In the genomic region with DNA sequence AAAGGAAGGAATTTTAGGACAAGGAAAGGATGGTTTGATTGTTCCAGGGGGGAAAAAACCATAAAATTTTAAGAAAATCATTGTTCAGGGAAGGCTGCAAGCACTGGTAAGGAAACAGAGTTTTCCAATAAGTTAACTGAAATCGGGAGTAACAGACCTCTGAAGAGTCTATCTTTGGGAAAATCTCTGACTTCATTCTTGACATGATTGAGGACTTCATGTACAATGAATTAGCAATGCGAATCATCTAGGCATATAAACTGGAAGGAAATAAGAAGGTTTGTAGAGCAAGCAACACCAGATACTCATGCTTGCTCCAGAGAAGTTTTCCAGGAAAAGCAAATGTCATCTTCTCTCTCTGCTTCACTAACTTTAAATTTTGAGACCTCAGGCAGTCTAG, we compare ENCODE assay signal across 30 cellular contexts. TPM values are rescaled to one million over a fixed set of nuclear protein-coding genes. Genes with fewer than 3 reads are reported as not detected.
DNase-seq lines count a peak whose midpoint lies in the region; ATAC-seq, FAIRE-seq and TF ChIP-seq lines count a peak whose summit lies in the region.
"Had no signal": no experiment of that assay in that cellular context is flagged by ENCODE, and none has a peak within 500 bp of the region (broad histone marks: within the 10 kb centered on the region; RNA-seq: fewer than 3 reads in every experiment).

No MANE protein-coding gene starts in this region.

- no peaks in the 10 kb centered on the region for H3K9me1 ChIP-seq in endothelial cell of umbilical vein (replicated peaks; ENCODE audit: control insufficient read depth, extremely low read depth, insufficient read depth, low read length)

- BruUV-seq in HepG2 (replicated peaks; lab: Mats Ljungman, UMichigan) (no TSS peak), endothelial cell of umbilical vein (replicated peaks; lab: Mats Ljungman, UMichigan) (no TSS peak)

- DNase-seq in HepG2 (ENCODE audit: low spot score) (no peak), right lobe of liver (no peak), RWPE2 (ENCODE audit: low spot score) (no peak), endothelial cell of umbilical vein (ENCODE audit: low read depth, low spot score) (no peak), brain microvascular endothelial cell (no peak), urothelium cell line (ENCODE audit: low spot score) (no peak)
- DNase-seq: activated B cell treated with CpG ODN at 0.5 μM for 24 hours; activated CD4-positive, alpha-beta T cell treated with anti-CD3 and anti-CD28 coated beads, Interleukin-2, amount 50 U/mL, for 1 hour; activated gamma-delta T cell; activated naive CD8-positive, alpha-beta T cell treated with anti-CD3 and anti-CD28 coated beads, Interleukin-2, amount 10 ng/mL, durations not matched to agents 7 days and 5 days; activated T-cell treated with anti-CD3 and anti-CD28 coated beads, Interleukin-2, amount 50 U/mL, for 1 hour; aorta; esophagus squamous epithelium; foreskin keratinocyte; GF-D8; IMR-90; left colon; NCI-H1092 treated with DMSO at 0.1 percent for 48 hours; NCI-H187 treated with DMSO at 0.1 percent for 48 hours; NCI-H2171 treated with DMSO at 0.1 percent for 48 hours; NCI-H510A treated with DMSO at 0.1 percent for 48 hours; stimulated activated CD4-positive, alpha-beta T cell treated with anti-CD3 and anti-CD28 coated beads, Interleukin-1b, Interleukin-23, amount 100 ng/mL, for 48 hours; stimulated activated naive CD8-positive, alpha-beta T cell treated with anti-CD3 and anti-CD28 coated beads, Interleukin-15, Interleukin-2, amounts not matched to agents 100 U/mL and 50 U/mL, for 24 hours; T-cell; upper lobe of right lung had no signal

- CTCF ChIA-PET in HepG2 (lab: Yijun Ruan, JAX; ENCODE audit: low intra/inter-chr PET ratio, low total read pairs) = no interaction called here
- CTCF ChIA-PET in endothelial cell of umbilical vein (lab: Charles Lee) = interaction anchor here (1.5 kb wide), 1 partner anchor 16 kb away, joined by 3 read pairs; no protein-coding TSS in a partner anchor

- TF ChIP-seq POLR2A in HepG2 (IDR thresholded peaks at IDR 0.05; ENCODE audit: insufficient read depth in 1 of 2, low read depth in 2 of 2, low read length in 2 of 2) = no peak
- no peak for TF ChIP-seq POLR2A in right lobe of liver (IDR thresholded peaks at IDR 0.05)
- no peak for TF ChIP-seq POLR2A in endothelial cell of umbilical vein (IDR thresholded peaks at IDR 0.05; ENCODE audit: low read depth, low read length)

- H3K9me3 ChIP-seq in HepG2 (ENCODE audit: low read length) (no peaks in the 10 kb centered on the region), right lobe of liver (no peaks in the 10 kb centered on the region), RWPE2 (ENCODE audit: severe bottlenecking) (peaks cover 2% of the 10 kb centered on the region), endothelial cell of umbilical vein (replicated peaks; ENCODE audit: control insufficient read depth, insufficient read depth, low read length) (no peaks in the 10 kb centered on the region)
- H3K9me3 ChIP-seq: esophagus squamous epithelium, right atrium auricular region, upper lobe of right lung had no signal

- 67% methylated on average over 2 of the region's 2 CpGs for WGBS in HepG2 (ENCODE audit: low lambda C conversion rate)
- 86% methylated on average over 2 of the region's 2 CpGs for WGBS in right lobe of liver (ENCODE audit: insufficient coverage, low coverage, low lambda C conversion rate, missing lambda C conversion rate)

- peak overlapping the region; percentile 8; the same call in 1 of the 2 replicates for H3K4me2 ChIP-seq in HepG2 (ENCODE audit: low read depth, low read length)
- H3K4me2 ChIP-seq in endothelial cell of umbilical vein (ENCODE audit: insufficient read depth, low read length) = peak overlapping the region; percentile 49
- H3K4me2 ChIP-seq: smooth muscle cell had no signal

- H4K20me1 ChIP-seq in HepG2 (ENCODE audit: insufficient read depth, low read length) = peaks cover 15% of the 10 kb centered on the region
- peaks cover 9% of the 10 kb centered on the region for H4K20me1 ChIP-seq in endothelial cell of umbilical vein (replicated peaks; ENCODE audit: control insufficient read depth, extremely low read depth, insufficient read depth, low read length)

- dilution Hi-C loops in endothelial cell of umbilical vein (cut with MboI; ENCODE audit: extremely low pct_ligation_motif_present, low sequenced_read_pairs) = no loop called here

- no peak for ATAC-seq in HepG2
- no peak for ATAC-seq in right lobe of liver
- ATAC-seq in RWPE2 (ENCODE audit: low read depth) = no peak; the same call in 2 of the 3 replicates
- no peak for ATAC-seq in HG03457 (IDR thresholded peaks at IDR 0.05; ENCODE audit: unreplicated experiment)
- ATAC-seq in GM19455 (IDR thresholded peaks at IDR 0.05; ENCODE audit: unreplicated experiment) = no peak
- ATAC-seq: left colon; stimulated activated naive CD8-positive, alpha-beta T cell treated with anti-CD3 and anti-CD28 coated beads, Interleukin-15, Interleukin-2, amounts not matched to agents 100 U/mL and 50 U/mL, for 24 hours had no signal

- no peak for TF ChIP-seq RAD21 in HepG2 (CRISPR knock-in tag; IDR thresholded peaks at IDR 0.05)

- no peak overlapping the region for H2AFZ ChIP-seq in HepG2 (ENCODE audit: low read length)
- no peak overlapping the region for H2AFZ ChIP-seq in endothelial cell of umbilical vein (ENCODE audit: low read depth, low read length)

- no peak for TF ChIP-seq EP300 in HepG2 (IDR thresholded peaks at IDR 0.05; ENCODE audit: low read depth in 2 of 2, low read length in 2 of 2)
- TF ChIP-seq EP300 in HepG2 (CRISPR knock-in tag; IDR thresholded peaks at IDR 0.05; ENCODE audit: borderline replicate concordance) = no peak

- H3K27me3 ChIP-seq in HepG2 (ENCODE audit: control insufficient read depth in 1 of 2, insufficient read depth in 2 of 2, low read length in 2 of 2) (no peaks in the 10 kb centered on the region), right lobe of liver (no peaks in the 10 kb centered on the region), RWPE2 (ENCODE audit: insufficient read depth, poor library complexity, severe bottlenecking) (no peaks in the 10 kb centered on the region), endothelial cell of umbilical vein (ENCODE audit: control insufficient read depth in 2 of 2, insufficient read depth in 2 of 2, low read length in 2 of 2) (no peaks in the 10 kb centered on the region), brain microvascular endothelial cell (replicated peaks) (no peaks in the 10 kb centered on the region)
- H3K27me3 ChIP-seq: esophagus squamous epithelium, foreskin keratinocyte, right atrium auricular region, upper lobe of right lung had no signal

- H3K4me1 ChIP-seq in HepG2 (ENCODE audit: insufficient read depth, low read length) (peaks cover 58% of the 10 kb centered on the region), right lobe of liver (peaks cover 0 to 34% (median 11%) of the 10 kb centered on the region in 4 donors), RWPE2 (ENCODE audit: insufficient read depth, poor library complexity, severe bottlenecking) (peaks cover 15% of the 10 kb centered on the region), endothelial cell of umbilical vein (ENCODE audit: control insufficient read depth, extremely low read depth, insufficient read depth, low read length) (peaks cover 27% of the 10 kb centered on the region)

- FAIRE-seq in HepG2 (lab: Jason Lieb, UNC) (no peak), endothelial cell of umbilical vein (lab: Jason Lieb, UNC) (no peak), urothelium cell line (lab: Jason Lieb, UNC) (no peak)

- H3K36me3 ChIP-seq in HepG2 (replicated peaks in 1 of 2; ENCODE audit: control insufficient read depth in 1 of 2, insufficient read depth in 2 of 2, low read length in 2 of 2) (peaks cover 0 to 5% of the 10 kb centered on the region in 2 experiments; a peak in 1 of 5 replicates), right lobe of liver (no peaks in the 10 kb centered on the region), RWPE2 (ENCODE audit: low read depth) (peaks cover 6% of the 10 kb centered on the region), endothelial cell of umbilical vein (ENCODE audit: control insufficient read depth in 2 of 2, extremely low read depth in 1 of 2, insufficient read depth in 2 of 2, low read length in 2 of 2) (no peaks in the 10 kb centered on the region), brain microvascular endothelial cell (replicated peaks) (no peaks in the 10 kb centered on the region)
- H3K36me3 ChIP-seq: esophagus squamous epithelium, right atrium auricular region, upper lobe of right lung had no signal

- H3K79me2 ChIP-seq in HepG2 (ENCODE audit: insufficient read depth, low read length) (peaks cover 72% of the 10 kb centered on the region), endothelial cell of umbilical vein (ENCODE audit: control insufficient read depth, insufficient read depth, low read length) (peaks cover 73% of the 10 kb centered on the region)

- TF ChIP-seq CTCF in HepG2 (CRISPR knock-in tag; IDR thresholded peaks at IDR 0.05) (no peak), right lobe of liver (IDR thresholded peaks at IDR 0.05) (no peak), RWPE2 (IDR thresholded peaks at IDR 0.05; ENCODE audit: poor library complexity, severe bottlenecking) (no peak), endothelial cell of umbilical vein (IDR thresholded peaks at IDR 0.05; ENCODE audit: extremely low read depth in 1 of 2, insufficient read depth in 1 of 2, low read depth in 1 of 2, low read length in 2 of 2) (no peak), brain microvascular endothelial cell (IDR thresholded peaks at IDR 0.05; ENCODE audit: low read depth, low read length, missing control alignments) (no peak)

- intact Hi-C loops in HepG2 (cut with micrococcal nuclease; ENCODE audit: unreplicated experiment) (no loop called here), right lobe of liver (cut with DNase I) (no loop called here), endothelial cell of umbilical vein (cut with micrococcal nuclease) (no loop called here)

- no peak overlapping the region for H3K9ac ChIP-seq in HepG2 (ENCODE audit: insufficient read depth, low read depth, low read length)
- H3K9ac ChIP-seq in endothelial cell of umbilical vein (replicated peaks; ENCODE audit: extremely low read depth, insufficient read depth, low read length) = no peak overlapping the region

- H3K27ac ChIP-seq in HepG2 (ENCODE audit: extremely low read length, insufficient read depth, low read length) (peak overlapping the region; percentile 66), right lobe of liver (no peak overlapping the region), RWPE2 (ENCODE audit: poor library complexity, severe bottlenecking) (peak overlapping the region; percentile 10), endothelial cell of umbilical vein (ENCODE audit: insufficient read depth, low read depth, low read length) (no peak overlapping the region), brain microvascular endothelial cell (no peak overlapping the region)
- H3K27ac ChIP-seq: coronary artery, esophagus squamous epithelium, foreskin keratinocyte, upper lobe of right lung had no signal

- no peak overlapping the region for H3K4me3 ChIP-seq in HepG2 (replicated peaks in 1 of 3; ENCODE audit: insufficient read depth in 1 of 3, low read depth in 2 of 3, low read length in 3 of 3)
- H3K4me3 ChIP-seq in right lobe of liver = no peak overlapping the region
- H3K4me3 ChIP-seq in RWPE2 (ENCODE audit: severe bottlenecking) = no peak overlapping the region
- H3K4me3 ChIP-seq in endothelial cell of umbilical vein (replicated peaks in 1 of 3; ENCODE audit: insufficient read depth in 1 of 3, low read depth in 1 of 3, low read length in 3 of 3) = no peak overlapping the region
- no peak overlapping the region for H3K4me3 ChIP-seq in brain microvascular endothelial cell (ENCODE audit: low read depth, low read length)
- H3K4me3 ChIP-seq: coronary artery, esophagus squamous epithelium, right atrium auricular region, smooth muscle cell, upper lobe of right lung had no signal

- POLR2A ChIA-PET in HepG2 (lab: Yijun Ruan, JAX) = interaction anchor here (2.3 kb wide), 1 partner anchor 17 kb away, joined by 17 read pairs; a partner anchor contains a TSS
- POLR2A ChIA-PET in endothelial cell of umbilical vein (lab: Charles Lee) = no interaction called here

- in situ Hi-C loops in HepG2 (cut with HindIII; ENCODE audit: extremely low pct_ligation_motif_present, low pct_unique_long_range_greater_than_20kb) (no loop called here), brain microvascular endothelial cell (cut with HindIII; ENCODE audit: low pct_ligation_motif_present, low sequenced_read_pairs) (no loop called here)

RNA-seq across cellular contexts. Expression of a gene that starts 18.5 kb away (rescaled TPM):
- total RNA-seq in HepG2 (2016; rRNA removed; fragmentation: Illumina TruSeq; extraction: Trizol) = 154 and 315 TPM in 2 replicates
- 34.6 and 35.6 TPM in 2 replicates for total RNA-seq in HepG2 (2016; cell fraction: cytosol; rRNA removed; fragmentation: Illumina TruSeq; extraction: Trizol; ENCODE audit: low read depth)
- 137 and 320 TPM in 2 replicates for total RNA-seq in HepG2 (2016; cell fraction: insoluble cytoplasmic fraction; rRNA removed; fragmentation: Illumina TruSeq; extraction: Trizol)
- total RNA-seq in HepG2 (2016; cell fraction: membrane; rRNA removed; fragmentation: Illumina TruSeq; extraction: Trizol) = 41.4 and 45.9 TPM in 2 replicates
- 264 and 296 TPM in 2 replicates for total RNA-seq in HepG2 (2016; cell fraction: nucleus; rRNA removed; fragmentation: Illumina TruSeq; extraction: Trizol)
- 591 and 594 TPM in 2 replicates for polyA plus RNA-seq in HepG2 (2011; rRNA removed)
- polyA plus RNA-seq in HepG2 (2011; cell fraction: cytosol; rRNA removed) = 396 and 486 TPM in 2 replicates
- polyA plus RNA-seq in HepG2 (2011; cell fraction: nucleus; rRNA removed) = 223 and 286 TPM in 2 replicates
- 481 and 597 TPM in 2 replicates for polyA plus RNA-seq in HepG2 (2012)
- 12.9 and 14.3 TPM in 2 replicates for polyA plus RNA-seq in HepG2 (2016; cell fraction: cytosol; fragmentation: Illumina TruSeq; extraction: Trizol; ENCODE audit: low read depth)
- 150 and 155 TPM in 2 replicates for polyA plus RNA-seq in HepG2 (2016; cell fraction: insoluble cytoplasmic fraction; fragmentation: Illumina TruSeq; extraction: Trizol; ENCODE audit: low read depth)
- 25.1 and 29.6 TPM in 2 replicates for polyA plus RNA-seq in HepG2 (2016; cell fraction: membrane; fragmentation: Illumina TruSeq; extraction: Trizol; ENCODE audit: low read depth)
- 409 and 433 TPM in 2 replicates for polyA plus RNA-seq in HepG2 (2016; cell fraction: nucleus; fragmentation: Illumina TruSeq; extraction: Trizol; ENCODE audit: insufficient read depth, low read depth)
- 59.6 and 259 TPM in 2 replicates for polyA minus RNA-seq in HepG2 (2011; rRNA and poly(A)+ RNA removed; ENCODE audit: low replicate concordance)
- 166 and 220 TPM in 2 replicates for polyA minus RNA-seq in HepG2 (2011; cell fraction: cytosol; rRNA and poly(A)+ RNA removed)
- 124 and 168 TPM in 2 replicates for polyA minus RNA-seq in HepG2 (2011; cell fraction: nucleus; rRNA and poly(A)+ RNA removed)
- 100 to 1,000 TPM; 184 to 255 (median 252) TPM for total RNA-seq in right lobe of liver
- total RNA-seq in endothelial cell of umbilical vein = 503 and 543 TPM in 2 replicates
- polyA plus RNA-seq in endothelial cell of umbilical vein = 433 and 493 TPM in 2 replicates
- polyA plus RNA-seq in endothelial cell of umbilical vein (2011; cell fraction: cytosol; rRNA removed) = 441 and 461 TPM in 2 replicates
- 379 and 479 TPM in 2 replicates for polyA plus RNA-seq in endothelial cell of umbilical vein (2011; cell fraction: nucleus; rRNA removed)
- 1,126 and 1,231 TPM in 2 replicates for polyA plus RNA-seq in endothelial cell of umbilical vein (2012)
- polyA minus RNA-seq in endothelial cell of umbilical vein = 350 and 416 TPM in 2 replicates
- 23.5 TPM for polyA minus RNA-seq in endothelial cell of umbilical vein (2011; cell fraction: cytosol; rRNA and poly(A)+ RNA removed)
- polyA minus RNA-seq in endothelial cell of umbilical vein (2011; cell fraction: nucleus; rRNA and poly(A)+ RNA removed) = 122 and 144 TPM in 2 replicates

Comparison
In these comparisons a context has a peak if more than half of its experiments do, and no peak if none do; other contexts are left out.
1. H3K27ac ChIP-seq: peak in HepG2 (single experiment) and RWPE2 (single experiment); none in right lobe of liver (0 of 3), endothelial cell of umbilical vein (single experiment) and brain microvascular endothelial cell (single experiment).